ENCODE assay signal across 8 cellular contexts in genomic region chr19:4373601-4374441, GRCh38. TPM values are rescaled to one million over a fixed set of nuclear protein-coding genes. Genes with fewer than 3 reads are reported as not detected.
DNase-seq lines count a peak whose midpoint lies in the region; ATAC-seq and TF ChIP-seq lines count a peak whose summit lies in the region.

No MANE protein-coding gene starts in this region.

- H3K36me3 ChIP-seq in BLaER1, result peaks cover 6% of the 10 kb centered on the region; the same call in 1 of the 2 replicates
- peaks cover 9% of the 10 kb centered on the region for H3K36me3 ChIP-seq in fibroblast of lung (ENCODE audit: control insufficient read depth, insufficient read depth, low read length)

- H3K9ac ChIP-seq in BLaER1 (peak overlapping the region; percentile 71), fibroblast of lung (ENCODE audit: insufficient read depth, low read length) (peak overlapping the region; percentile 69)

- H3K27me3 ChIP-seq in BLaER1 (no peaks in the 10 kb centered on the region), fibroblast of lung (ENCODE audit: control insufficient read depth, insufficient read depth, low read length) (no peaks in the 10 kb centered on the region)

- no peak for ATAC-seq in GM19328 (IDR thresholded peaks at IDR 0.05; ENCODE audit: unreplicated experiment)
- no peak for ATAC-seq in HG03039 (IDR thresholded peaks at IDR 0.05; ENCODE audit: unreplicated experiment)

- in situ Hi-C loops in GM13977 (cut with MboI; ENCODE audit: low pct_unique_long_range_greater_than_20kb, low sequenced_read_pairs, unreplicated experiment), result no loop called here

- H3K9me3 ChIP-seq in BLaER1 (no peaks in the 10 kb centered on the region), fibroblast of lung (ENCODE audit: control insufficient read depth, insufficient read depth, low read depth, low read length) (no peaks in the 10 kb centered on the region)

- H3K4me1 ChIP-seq in BLaER1 (peaks cover 100% of the 10 kb centered on the region), fibroblast of lung (ENCODE audit: control insufficient read depth, extremely low read depth, insufficient read depth, low read length) (peaks cover 54% of the 10 kb centered on the region)

- H3K27ac ChIP-seq in BLaER1, result peak overlapping the region; percentile 85
- H3K27ac ChIP-seq in fibroblast of lung (ENCODE audit: insufficient read depth, low read length), result peak overlapping the region; percentile 77

- H3K4me3 ChIP-seq in BLaER1 (peak overlapping the region; percentile 48), fibroblast of lung (replicated peaks in 1 of 4; ENCODE audit: control extremely low read depth in 1 of 4, insufficient read depth in 1 of 4, low read depth in 3 of 4, low read length in 4 of 4) (no peak overlapping the region)

- H4K20me1 ChIP-seq in BLaER1 (peaks cover 100% of the 10 kb centered on the region), fibroblast of lung (ENCODE audit: control insufficient read depth, extremely low read depth, insufficient read depth, low read length) (no peaks in the 10 kb centered on the region)

- TF ChIP-seq CTCF in fibroblast of lung (conservative IDR thresholded peaks at IDR 0.05 in 1 of 2, IDR thresholded peaks at IDR 0.05 in 1 of 2; ENCODE audit: low read depth in 1 of 2, low read length in 2 of 2), result no peak
- no peak for TF ChIP-seq CTCF in GM13977 (IDR thresholded peaks at IDR 0.05; ENCODE audit: extremely low read depth, insufficient read depth, missing control alignments)

- no peak overlapping the region for H2AFZ ChIP-seq in fibroblast of lung (ENCODE audit: low read length)

- H3K4me2 ChIP-seq in BLaER1, result peak overlapping the region; percentile 100
- H3K4me2 ChIP-seq in fibroblast of lung (ENCODE audit: extremely low read depth, insufficient read depth, low read length), result peak overlapping the region; percentile 64

- H3K79me2 ChIP-seq in fibroblast of lung (ENCODE audit: control insufficient read depth, insufficient read depth, low read length), result peaks cover 83% of the 10 kb centered on the region

- DNase-seq in RPMI7951 (ENCODE audit: low read depth), result peak; percentile 94
- peak; percentile 26 to 55 for DNase-seq in fibroblast of lung (ENCODE audit: low read depth in 2 of 2)
- peak in 48 of 56 donors; percentile 23 to 79 (median 62) for DNase-seq in nucleus accumbens (lab: John Stamatoyannopoulos, UW)
- no peak for DNase-seq in DMS 273 treated with DMSO at 0.1 percent for 48 hours (lab: John Stamatoyannopoulos, UW)
- no peak for DNase-seq in GM13977 (ENCODE audit: low spot score)

RNA-seq across cellular contexts. Expression of gene SH3GL1, which starts 26.5 kb away (rescaled TPM):
- 83.2 and 84.3 TPM in 2 replicates for total RNA-seq in RPMI7951 (2014; rRNA removed; shearing (Covaris generic))
- total RNA-seq in fibroblast of lung, result 20.3 and 23.9 TPM in 2 replicates
- 44.9 and 58.7 TPM in 2 replicates for polyA plus RNA-seq in fibroblast of lung
- 92.8 and 124 TPM in 2 replicates for polyA plus RNA-seq in fibroblast of lung (2012)
- polyA minus RNA-seq in fibroblast of lung (ENCODE audit: low replicate concordance), result 77.1 and 80.1 TPM in 2 replicates

RNA-seq across cellular contexts. Expression of gene CHAF1A, which starts 28.6 kb away (rescaled TPM):
- total RNA-seq in RPMI7951 (2014; rRNA removed; shearing (Covaris generic)), result 12.9 and 16.8 TPM in 2 replicates
- total RNA-seq in fibroblast of lung, result 3.9 and 5.9 TPM in 2 replicates
- polyA plus RNA-seq in fibroblast of lung, result 5.9 and 15.4 TPM in 2 replicates
- 7.6 and 23.4 TPM in 2 replicates for polyA plus RNA-seq in fibroblast of lung (2012)
- polyA minus RNA-seq in fibroblast of lung (ENCODE audit: low replicate concordance), result 15.6 and 24.9 TPM in 2 replicates

RNA-seq across cellular contexts. Expression of gene MPND, which starts 30.5 kb away (rescaled TPM):
- 4.0 and 4.8 TPM in 2 replicates for total RNA-seq in RPMI7951 (2014; rRNA removed; shearing (Covaris generic))
- 6.4 and 7.1 TPM in 2 replicates for total RNA-seq in fibroblast of lung
- polyA plus RNA-seq in fibroblast of lung, result 2.7 and 3.8 TPM in 2 replicates
- polyA plus RNA-seq in fibroblast of lung (2012), result 10.1 and 17.1 TPM in 2 replicates
- 12.2 and 19.9 TPM in 2 replicates for polyA minus RNA-seq in fibroblast of lung (ENCODE audit: low replicate concordance)

RNA-seq across cellular contexts. Expression of gene STAP2, which starts 35.2 kb away (rescaled TPM):
- 30.2 and 38.4 TPM in 2 replicates for total RNA-seq in RPMI7951 (2014; rRNA removed; shearing (Covaris generic))
- 4.4 and 4.8 TPM in 2 replicates for total RNA-seq in fibroblast of lung
- 1.7 and 2.2 TPM in 2 replicates for polyA plus RNA-seq in fibroblast of lung
- polyA plus RNA-seq in fibroblast of lung (2012), result 2.1 and 3.3 TPM in 2 replicates
- polyA minus RNA-seq in fibroblast of lung (ENCODE audit: low replicate concordance), result 5.4 and 9.2 TPM in 2 replicates

Comparison
In these comparisons a context has a peak if more than half of its experiments do, and no peak if none do; other contexts are left out.
1. DNase-seq: peak in RPMI7951 (single experiment), fibroblast of lung (2 of 2) and nucleus accumbens (48 of 56); none in DMS 273 treated with DMSO at 0.1 percent for 48 hours (single experiment) and GM13977 (single experiment).